Comparison of ENCODE assay signal across 33 cellular contexts in genomic region chr18:66410692-66411091, GRCh38.
"Had no signal": no experiment of that assay in that cellular context is flagged by ENCODE, and none has a peak within 500 bp of the region (broad histone marks: within the 10 kb centered on the region; RNA-seq: fewer than 3 reads in every experiment).

No MANE protein-coding gene starts in this region.

- H3K36me3 ChIP-seq: MG63, SJCRH30 had no signal

- H3K4me1 ChIP-seq: SJCRH30 had no signal

- FAIRE-seq: RCC 7860 had no signal

- H3K27me3 ChIP-seq: MG63, SJCRH30 had no signal

- DNase-seq: Kasumi-1, KG1, MG63, NCI-H1048, NCI-H1092 treated with DMSO at 0.1 percent for 48 hours, NCI-H1105 treated with DMSO at 0.1 percent for 48 hours, NCI-H1417, NCI-H1436, NCI-H146, NCI-H1694, NCI-H187, NCI-H1930, NCI-H2029 treated with DMSO at 0.1 percent for 48 hours, NCI-H2081 treated with DMSO at 0.1 percent for 48 hours, NCI-H2107, NCI-H2171, NCI-H226, NCI-H446 treated with DMSO at 0.1 percent for 48 hours, NCI-H510A, NCI-H524, NCI-H526, NCI-H69, NCI-H748 treated with DMSO at 0.1 percent for 48 hours, NCI-H82, OCI-M1, PC-3, SHP77, SIG-M5, SJCRH30 had no signal

- ATAC-seq: PC-3, Right ventricle myocardium inferior had no signal

- H3K27ac ChIP-seq: RWPE1, SJCRH30, SK-N-MC had no signal

- H3K9me3 ChIP-seq: MG63, SJCRH30 had no signal

- H3K4me3 ChIP-seq: MG63, SJCRH30, SK-N-MC had no signal
